In genomic region chr11:69296890-69297224, GRCh38 we compare ENCODE assay signal across 8 cellular contexts. TPM values are rescaled to one million over a fixed set of nuclear protein-coding genes. Genes with fewer than 3 reads are reported as not detected.
A peak's percentile ranks its signal among the peaks of the same experiment; 100 is the strongest.
DNase-seq lines count a peak whose midpoint lies in the region; ATAC-seq and TF ChIP-seq lines count a peak whose summit lies in the region.

No MANE protein-coding gene starts in this region.

- H3K4me3 ChIP-seq in PC-3 (ENCODE audit: low read length) (peak overlapping the region; percentile 76), gastrocnemius medialis (peak overlapping the region in 3 of 4 donors; percentile 1 to 30 (median 14))

- peaks cover 69% of the 10 kb centered on the region for H3K79me2 ChIP-seq in PC-3 (ENCODE audit: low read length)

- ATAC-seq in PC-3, result peak; percentile 2
- ATAC-seq in gastrocnemius medialis, result no peak

- H3K27me3 ChIP-seq in PC-3 (ENCODE audit: low read length) (no peaks in the 10 kb centered on the region), gastrocnemius medialis (no peaks in the 10 kb centered on the region)

- H3F3A ChIP-seq in PC-3 (ENCODE audit: low read length, unreplicated experiment), result peaks cover 15% of the 10 kb centered on the region

- POLR2A ChIA-PET in PC-3 (lab: Charles Lee; ENCODE audit: unreplicated experiment), result interaction anchor here (0.6 to 1.4 kb wide), 3 partner anchors 16 to 197 kb away, joined by 3 to 4 read pairs (median 3); no protein-coding TSS in a partner anchor

- peaks cover 69% of the 10 kb centered on the region for H3K4me1 ChIP-seq in PC-3 (ENCODE audit: insufficient read depth, low read length)
- H3K4me1 ChIP-seq in gastrocnemius medialis, result peaks cover 18 to 19% of the 10 kb centered on the region in 2 donors

- H3K27ac ChIP-seq in PC-3 (ENCODE audit: low read length), result peak overlapping the region; percentile 98
- H3K27ac ChIP-seq in epithelial cell of prostate, result peak overlapping the region; percentile 96
- peak overlapping the region; percentile 54 to 63 (median 59) for H3K27ac ChIP-seq in gastrocnemius medialis

- CTCF ChIA-PET in PC-3 (lab: Charles Lee), result interaction anchor here (0.5 to 1.0 kb wide), 2 partner anchors 81 to 195 kb away, joined by 3 to 4 read pairs; no protein-coding TSS in a partner anchor

- H3K36me3 ChIP-seq in PC-3 (ENCODE audit: low read depth, low read length) (0 out of 2 replicates have a peak, but pooled peaks cover 4% of the 10 kb centered on the region), gastrocnemius medialis (no peaks in the 10 kb centered on the region)

- TF ChIP-seq CTCF in PC-3 (conservative IDR thresholded peaks at IDR 0.05; ENCODE audit: low read depth, low read length), result no peak
- TF ChIP-seq CTCF in gastrocnemius medialis (IDR thresholded peaks at IDR 0.05 in 4 of 5, conservative IDR thresholded peaks at IDR 0.05 in 1 of 5), result no peak

- no peak for TF ChIP-seq POLR2A in gastrocnemius medialis (IDR thresholded peaks at IDR 0.05)

- H3K4me2 ChIP-seq in PC-3 (ENCODE audit: low read length), result peak overlapping the region; percentile 80

- H3K9ac ChIP-seq in PC-3 (ENCODE audit: low read length), result peak overlapping the region; percentile 97

- intact Hi-C loops in PC-3 (cut with micrococcal nuclease) (loop anchor here (1.0 to 5.0 kb wide), 5 partner anchors 16 to 342 kb away; no protein-coding TSS in a partner anchor), gastrocnemius medialis (cut with DNase I; ENCODE audit: low total_unique reads) (loop anchor here (10.0 kb wide), 1 partner anchor 148 kb away; no protein-coding TSS in a partner anchor)

- no peaks in the 10 kb centered on the region for H3K9me2 ChIP-seq in PC-3 (replicated peaks; ENCODE audit: low read length)

- in situ Hi-C loops in gastrocnemius medialis (cut with MboI; ENCODE audit: low sequenced_read_pairs in 4 of 4), result loop anchor here in 1 of 4 donors (25.0 kb wide), 1 partner anchor 340 kb away; the partner anchor contains the start of gene CCND1

- H3K9me3 ChIP-seq in PC-3 (ENCODE audit: low read length) (no peaks in the 10 kb centered on the region), gastrocnemius medialis (no peaks in the 10 kb centered on the region)

- peak; percentile 33 for DNase-seq in GM19240 (ENCODE audit: insufficient read length, low spot score)
- no peak for DNase-seq in PC-3
- DNase-seq in epithelial cell of prostate (ENCODE audit: low read depth, low spot score), result no peak
- DNase-seq in gastrocnemius medialis, result no peak
- no peak for DNase-seq in medulla oblongata (ENCODE audit: extremely low spot score)
- no peak for DNase-seq in middle frontal gyrus (ENCODE audit: extremely low spot score, low spot score)
- no peak for DNase-seq in HuH-7 (ENCODE audit: low spot score)
- no peak for DNase-seq in hepatic stellate cell (ENCODE audit: low spot score)

- H2AFZ ChIP-seq in PC-3 (ENCODE audit: low read length), result no peak overlapping the region

- no peaks in the 10 kb centered on the region for H4K20me1 ChIP-seq in PC-3 (ENCODE audit: low read length)

- BruUV-seq in PC-3 (replicated peaks; lab: Mats Ljungman, UMichigan), result TSS peak; percentile 31

RNA-seq across cellular contexts. Expression of gene MYEOV, which starts 2.9 kb away (rescaled TPM):
- total RNA-seq in PC-3 (2014; rRNA removed) (59.0 and 71.8 TPM in 2 replicates), gastrocnemius medialis (1 to 10 TPM in 1 of 4 donors, not detected in 3; 1.1 TPM)

Comparison
In these comparisons a context has a peak if more than half of its experiments do, and no peak if none do; other contexts are left out.
1. RNA of gene MYEOV, which starts 2.9 kb away (total RNA-seq): 59.0 to 71.8 TPM in PC-3; 1.1 TPM in gastrocnemius medialis; every median in the first group is over 10 times any median in the second.
2. Peak in every context shown above with its lines, with median percentiles within 50 percentile points of each other: H3K27ac ChIP-seq.